Comparison of ENCODE assay signal across 8 cellular contexts in genomic region chr10:79093658-79094411, GRCh38. TPM values are rescaled to one million over a fixed set of nuclear protein-coding genes. Genes with fewer than 3 reads are reported as not detected.
DNase-seq lines count a peak whose midpoint lies in the region; ATAC-seq and TF ChIP-seq lines count a peak whose summit lies in the region.

No MANE protein-coding gene starts in this region.

- DNase-seq in KG1 (lab: John Stamatoyannopoulos, UW) (peak; percentile 70), cardiac fibroblast (ENCODE audit: low read depth in 2 of 2) (peak; percentile 36 to 51), mucosa of gallbladder (ENCODE audit: low spot score) (peak; percentile 92), A172 (ENCODE audit: low spot score) (no peak), superior temporal gyrus (ENCODE audit: extremely low spot score) (no peak)
- DNase-seq in activated effector memory CD4-positive, alpha-beta T cell treated with Interleukin-2 at 50 U/mL for 16 hours, result no peak

- no peak overlapping the region for H3K4me3 ChIP-seq in cardiac fibroblast (replicated peaks in 1 of 2; ENCODE audit: low read depth in 2 of 2, low read length in 2 of 2)

- TF ChIP-seq CTCF in cardiac fibroblast (IDR thresholded peaks at IDR 0.05; ENCODE audit: low read depth, low read length), result no peak

- ATAC-seq in GM18909 (IDR thresholded peaks at IDR 0.05; ENCODE audit: poor library complexity, unreplicated experiment), result peak; percentile 46
- ATAC-seq in HG02840 (IDR thresholded peaks at IDR 0.05; ENCODE audit: low FRiP score, unreplicated experiment), result no peak

RNA-seq across cellular contexts. Expression of gene ZMIZ1, which starts 25.1 kb away (rescaled TPM):
- total RNA-seq in mucosa of gallbladder, result 107 TPM
- 15.4 and 16.6 TPM in 2 replicates for total RNA-seq in A172 (2014; rRNA removed; shearing (Covaris generic))

Comparison
In these comparisons a context has a peak if more than half of its experiments do, and no peak if none do; other contexts are left out.
1. DNase-seq: peak in KG1 (single experiment), cardiac fibroblast (2 of 2) and mucosa of gallbladder (single experiment); none in A172 (single experiment), superior temporal gyrus (single experiment) and activated effector memory CD4-positive, alpha-beta T cell treated with Interleukin-2 at 50 U/mL for 16 hours (single experiment).